Comparison of ENCODE assay signal across 13 cellular contexts in genomic region chr15:70604671-70605070, GRCh38.
DNase-seq lines count a peak whose midpoint lies in the region; ATAC-seq and TF ChIP-seq lines count a peak whose summit lies in the region.
"Had no signal": no experiment of that assay in that cellular context is flagged by ENCODE, and none has a peak within 500 bp of the region (broad histone marks: within the 10 kb centered on the region; RNA-seq: fewer than 3 reads in every experiment).

No MANE protein-coding gene starts in this region.

- TF ChIP-seq CTCF in GM12873 (IDR thresholded peaks at IDR 0.05; ENCODE audit: insufficient read depth, low read depth, low read length, missing control alignments) (peak; percentile 18), SK-N-SH (IDR thresholded peaks at IDR 0.05) (peak; percentile 47), retinal pigment epithelial cell (conservative IDR thresholded peaks at IDR 0.05; ENCODE audit: low read depth, low read length) (peak; percentile 33), natural killer cell (IDR thresholded peaks at IDR 0.05) (no peak)

- H3K36me3 ChIP-seq in SK-N-SH (replicated peaks in 1 of 2; ENCODE audit: control insufficient read depth in 1 of 2, insufficient read depth in 2 of 2, low read length in 1 of 2) = no peaks in the 10 kb centered on the region

- POLR2A ChIA-PET in SK-N-SH (lab: Yijun Ruan, JAX) = interaction anchor here (1.6 kb wide), 1 partner anchor 24 kb away, joined by 5 read pairs; no protein-coding TSS in a partner anchor

- no peaks in the 10 kb centered on the region for H3K4me1 Mint-ChIP-seq in natural killer cell
- H3K4me1 Mint-ChIP-seq in stimulated activated effector memory CD8-positive, alpha-beta T cell treated with anti-CD3 and anti-CD28 coated beads, Interleukin-12 subunit alpha, Interleukin-12 subunit beta, amount 100 ng/mL, for 72 hours = no peaks in the 10 kb centered on the region
- H3K4me1 Mint-ChIP-seq: activated CD4-positive, alpha-beta T cell treated with anti-CD3 and anti-CD28 coated beads, Interleukin-2, amount 10 ng/mL, durations not matched to agents 7 days and 5 days; IgD-negative memory B cell had no signal

- intact Hi-C loops in natural killer cell (cut with micrococcal nuclease) = no loop called here

- H3K4me2 ChIP-seq in SK-N-SH = peak overlapping the region; percentile 47

- peak overlapping the region; percentile 81 to 86 for H3K27ac ChIP-seq in SK-N-SH (ENCODE audit: low read depth in 2 of 2, low read length in 1 of 2)

- no peaks in the 10 kb centered on the region for H3K27me3 ChIP-seq in SK-N-SH (ENCODE audit: insufficient read depth)

- H3K79me2 ChIP-seq in SK-N-SH (ENCODE audit: insufficient read depth) = no peaks in the 10 kb centered on the region

- WGBS in SK-N-SH (ENCODE audit: low lambda C conversion rate) = 56% methylated on average over 15 of the region's 15 CpGs

- H3K9me3 Mint-ChIP-seq in natural killer cell = no peaks in the 10 kb centered on the region
- H3K9me3 Mint-ChIP-seq in stimulated activated effector memory CD8-positive, alpha-beta T cell treated with anti-CD3 and anti-CD28 coated beads, Interleukin-12 subunit alpha, Interleukin-12 subunit beta, amount 100 ng/mL, for 72 hours = no peaks in the 10 kb centered on the region

- ATAC-seq in HG03196 (IDR thresholded peaks at IDR 0.05; ENCODE audit: unreplicated experiment) (no peak), natural killer cell (no peak)
- ATAC-seq in stimulated activated effector memory CD8-positive, alpha-beta T cell treated with anti-CD3 and anti-CD28 coated beads, Interleukin-12 subunit alpha, Interleukin-12 subunit beta, amount 100 ng/mL, for 72 hours = no peak

- H2AFZ ChIP-seq in SK-N-SH (ENCODE audit: low read depth) = peak overlapping the region; percentile 79; the same call in 1 of the 2 replicates

- no peaks in the 10 kb centered on the region for H3K36me3 Mint-ChIP-seq in natural killer cell
- H3K36me3 Mint-ChIP-seq in stimulated activated effector memory CD8-positive, alpha-beta T cell treated with anti-CD3 and anti-CD28 coated beads, Interleukin-12 subunit alpha, Interleukin-12 subunit beta, amount 100 ng/mL, for 72 hours = no peaks in the 10 kb centered on the region
- H3K36me3 Mint-ChIP-seq: IgD-negative memory B cell had no signal

- peaks cover 5 to 7% of the 10 kb centered on the region in 2 donors for H3K27me3 Mint-ChIP-seq in natural killer cell (ENCODE audit: low read depth in 2 of 2)

- H3K27ac Mint-ChIP-seq in natural killer cell = no peak overlapping the region
- H3K27ac Mint-ChIP-seq in stimulated activated effector memory CD8-positive, alpha-beta T cell treated with anti-CD3 and anti-CD28 coated beads, Interleukin-12 subunit alpha, Interleukin-12 subunit beta, amount 100 ng/mL, for 72 hours = no peak overlapping the region
- H3K27ac Mint-ChIP-seq: activated CD4-positive, alpha-beta T cell treated with anti-CD3 and anti-CD28 coated beads, Interleukin-2, amount 10 ng/mL, durations not matched to agents 7 days and 5 days; IgD-negative memory B cell had no signal

- peaks cover 4% of the 10 kb centered on the region; the same call in 1 of the 2 replicates for H3K9me3 ChIP-seq in SK-N-SH

- H3K9ac ChIP-seq in SK-N-SH = peak overlapping the region; percentile 43; the same call in 1 of the 2 replicates

- no peak for TF ChIP-seq EP300 in SK-N-SH (IDR thresholded peaks at IDR 0.05; ENCODE audit: borderline replicate concordance in 1 of 2, low read depth in 1 of 2, low read length in 1 of 2)

- H3K4me3 Mint-ChIP-seq in natural killer cell = no peak overlapping the region
- no peak overlapping the region for H3K4me3 Mint-ChIP-seq in stimulated activated effector memory CD8-positive, alpha-beta T cell treated with anti-CD3 and anti-CD28 coated beads, Interleukin-12 subunit alpha, Interleukin-12 subunit beta, amount 100 ng/mL, for 72 hours
- H3K4me3 Mint-ChIP-seq: activated CD4-positive, alpha-beta T cell treated with anti-CD3 and anti-CD28 coated beads, Interleukin-2, amount 10 ng/mL, durations not matched to agents 7 days and 5 days; IgD-negative memory B cell had no signal

- TF ChIP-seq RAD21 in SK-N-SH (IDR thresholded peaks at IDR 0.05; ENCODE audit: low read length) = peak; percentile 22; the same call in 1 of the 2 replicates

- H3K9me2 ChIP-seq in SK-N-SH = no peaks in the 10 kb centered on the region

- no peaks in the 10 kb centered on the region for H4K20me1 ChIP-seq in SK-N-SH (ENCODE audit: insufficient read depth)

- H3K4me3 ChIP-seq in SK-N-SH (ENCODE audit: low read depth in 2 of 2, low read length in 1 of 2) (no peak overlapping the region), retinal pigment epithelial cell (ENCODE audit: low read length) (no peak overlapping the region)

- DNase-seq in SK-N-SH = no peak
- DNase-seq in globus pallidus (ENCODE audit: low spot score) = peak; percentile 34
- peak; percentile 46 for DNase-seq in retinal pigment epithelial cell (ENCODE audit: low read depth)
- DNase-seq in natural killer cell = no peak
- DNase-seq in hepatic stellate cell (ENCODE audit: low spot score) = no peak
- no peak for DNase-seq in stimulated activated effector memory CD8-positive, alpha-beta T cell treated with anti-CD3 and anti-CD28 coated beads, Interleukin-12 subunit alpha, Interleukin-12 subunit beta, amount 100 ng/mL, for 72 hours (ENCODE audit: low spot score in 2 of 2)
- DNase-seq: activated CD4-positive, alpha-beta T cell treated with anti-CD3 and anti-CD28 coated beads, Interleukin-2, amount 10 ng/mL, durations not matched to agents 7 days and 5 days; activated naive CD4-positive, alpha-beta T cell treated with Interleukin-2 at 50 U/mL for 16 hours; Calu3; NCI-H446 had no signal

- CTCF ChIA-PET in SK-N-SH (lab: Yijun Ruan, JAX) = interaction anchor here (1.3 kb wide), 1 partner anchor 26 kb away, joined by 3 read pairs; no protein-coding TSS in a partner anchor

- H3K4me1 ChIP-seq in SK-N-SH (ENCODE audit: control insufficient read depth in 1 of 2, insufficient read depth in 2 of 2, low read depth in 1 of 2, low read length in 1 of 2) = peaks cover 17 to 25% of the 10 kb centered on the region in 2 experiments

- peaks cover 9% of the 10 kb centered on the region for H3F3A ChIP-seq in SK-N-SH (replicated peaks; ENCODE audit: insufficient read depth)

TF ChIP-seq in SK-N-SH, 30 proteins besides CTCF, POLR2A, EP300 and RAD21:
- TF ChIP-seq MAX (IDR thresholded peaks at IDR 0.05; ENCODE audit: low read depth) (no peak), JUND (IDR thresholded peaks at IDR 0.05) (peak; percentile 23; the same call in 1 of the 2 replicates), FOXJ3 (CRISPR knock-in tag; IDR thresholded peaks at IDR 0.05) (no peak), FOSL2 (IDR thresholded peaks at IDR 0.05; ENCODE audit: borderline replicate concordance, low read depth) (peak; percentile 46; the same call in 1 of the 2 replicates), SMC3 (IDR thresholded peaks at IDR 0.05; ENCODE audit: low read depth, low read length) (no peak), NFIC (IDR thresholded peaks at IDR 0.05; ENCODE audit: borderline replicate concordance) (peak; percentile 24), PBX3 (IDR thresholded peaks at IDR 0.05) (peak; percentile 49)

Comparison
In these comparisons a context has a peak if more than half of its experiments do, and no peak if none do; other contexts are left out.
1. DNase-seq: peak in globus pallidus (single experiment) and retinal pigment epithelial cell (single experiment); none in SK-N-SH (single experiment), natural killer cell (single experiment), hepatic stellate cell (single experiment) and stimulated activated effector memory CD8-positive, alpha-beta T cell treated with anti-CD3 and anti-CD28 coated beads, Interleukin-12 subunit alpha, Interleukin-12 subunit beta, amount 100 ng/mL, for 72 hours (0 of 2).